ENCODE assay signal across 14 cellular contexts in genomic region chr5:10759111-10759510, GRCh38. TPM values are rescaled to one million over a fixed set of nuclear protein-coding genes. Genes with fewer than 3 reads are reported as not detected.
DNase-seq lines count a peak whose midpoint lies in the region; ATAC-seq, FAIRE-seq and TF ChIP-seq lines count a peak whose summit lies in the region.
"Had no signal": no experiment of that assay in that cellular context is flagged by ENCODE, and none has a peak within 500 bp of the region (broad histone marks: within the 10 kb centered on the region; RNA-seq: fewer than 3 reads in every experiment).

No MANE protein-coding gene starts in this region.

- no peaks in the 10 kb centered on the region for H3K9me3 Mint-ChIP-seq in activated naive CD4-positive, alpha-beta T cell treated with anti-CD3 and anti-CD28 coated beads, Interleukin-2, amount 50 U/mL, for 24 hours
- no peaks in the 10 kb centered on the region for H3K9me3 Mint-ChIP-seq in activated CD4-positive, alpha-beta memory T cell treated with anti-CD3 and anti-CD28 coated beads for 36 hours
- peaks cover 4% of the 10 kb centered on the region for H3K9me3 Mint-ChIP-seq in type B pancreatic cell

- H3K4me1 Mint-ChIP-seq in activated naive CD4-positive, alpha-beta T cell treated with anti-CD3 and anti-CD28 coated beads, Interleukin-2, amount 50 U/mL, for 24 hours = peaks cover 70% of the 10 kb centered on the region
- peaks cover 49% of the 10 kb centered on the region for H3K4me1 Mint-ChIP-seq in activated CD4-positive, alpha-beta memory T cell treated with anti-CD3 and anti-CD28 coated beads for 36 hours (ENCODE audit: low read depth)
- peaks cover 51% of the 10 kb centered on the region for H3K4me1 Mint-ChIP-seq in type B pancreatic cell (ENCODE audit: unreplicated experiment)

- DNase-seq in activated naive CD4-positive, alpha-beta T cell treated with anti-CD3 and anti-CD28 coated beads, Interleukin-2, amount 50 U/mL, for 16 hours = no peak
- no peak for DNase-seq in activated CD4-positive, alpha-beta memory T cell treated with anti-CD3 and anti-CD28 coated beads for 36 hours
- DNase-seq in keratinocyte (ENCODE audit: low read depth, low spot score) = no peak
- no peak for DNase-seq in type B pancreatic cell (ENCODE audit: extremely low spot score, unreplicated experiment)
- DNase-seq in ascending aorta (ENCODE audit: low spot score in 2 of 2) = no peak
- DNase-seq: amygdala, NCI-H187, nucleus accumbens, OCI-M1, WERI-Rb-1 had no signal

- no peaks in the 10 kb centered on the region for H3K27me3 Mint-ChIP-seq in activated naive CD4-positive, alpha-beta T cell treated with anti-CD3 and anti-CD28 coated beads, Interleukin-2, amount 50 U/mL, for 24 hours
- no peaks in the 10 kb centered on the region for H3K27me3 Mint-ChIP-seq in activated CD4-positive, alpha-beta memory T cell treated with anti-CD3 and anti-CD28 coated beads for 36 hours
- no peaks in the 10 kb centered on the region for H3K27me3 Mint-ChIP-seq in type B pancreatic cell

- H3K27ac ChIP-seq in keratinocyte (ENCODE audit: control insufficient read depth, insufficient read depth, low read length) (no peak overlapping the region), ascending aorta (no peak overlapping the region)
- H3K27ac ChIP-seq: WERI-Rb-1 had no signal

- H3K9me3 ChIP-seq in keratinocyte (ENCODE audit: control insufficient read depth, low read depth, low read length) = no peaks in the 10 kb centered on the region
- H3K9me3 ChIP-seq in ascending aorta = no peaks in the 10 kb centered on the region
- H3K9me3 ChIP-seq: thyroid gland had no signal

- peaks cover 60% of the 10 kb centered on the region for H3K79me2 ChIP-seq in keratinocyte (ENCODE audit: control insufficient read depth, insufficient read depth, low read length)

- dilution Hi-C loops in keratinocyte (cut with MboI; ENCODE audit: extremely low pct_ligation_motif_present, low sequenced_read_pairs) = no loop called here

- H3K4me3 Mint-ChIP-seq in activated naive CD4-positive, alpha-beta T cell treated with anti-CD3 and anti-CD28 coated beads, Interleukin-2, amount 50 U/mL, for 24 hours = peak overlapping the region; percentile 73
- H3K4me3 Mint-ChIP-seq in activated CD4-positive, alpha-beta memory T cell treated with anti-CD3 and anti-CD28 coated beads for 36 hours = peak overlapping the region; percentile 55
- H3K4me3 Mint-ChIP-seq in type B pancreatic cell = peak overlapping the region; percentile 75

- FAIRE-seq in keratinocyte (lab: Jason Lieb, UNC) = no peak

- no peak for ATAC-seq in HG02870 (IDR thresholded peaks at IDR 0.05; ENCODE audit: unreplicated experiment)
- ATAC-seq in HG03378 (IDR thresholded peaks at IDR 0.05; ENCODE audit: unreplicated experiment) = no peak

- H3K4me2 ChIP-seq in keratinocyte (ENCODE audit: control insufficient read depth, extremely low read depth, insufficient read depth, low read depth, low read length) = peak overlapping the region; percentile 93

- H3K27me3 ChIP-seq in keratinocyte (ENCODE audit: control insufficient read depth, extremely low read depth, insufficient read depth, low read length) = no peaks in the 10 kb centered on the region
- H3K27me3 ChIP-seq in ascending aorta = no peaks in the 10 kb centered on the region
- H3K27me3 ChIP-seq: thyroid gland had no signal

- CTCF ChIA-PET in activated CD4-positive, alpha-beta memory T cell treated with anti-CD3 and anti-CD28 coated beads for 36 hours (lab: Charles Lee) = no interaction called here

- POLR2A ChIA-PET in activated CD4-positive, alpha-beta memory T cell treated with anti-CD3 and anti-CD28 coated beads for 36 hours (lab: Charles Lee) = no interaction called here

- no peaks in the 10 kb centered on the region for H4K20me1 ChIP-seq in keratinocyte (ENCODE audit: control insufficient read depth, extremely low read depth, insufficient read depth, low read length)

- peaks cover 22% of the 10 kb centered on the region for H3K4me1 ChIP-seq in keratinocyte (ENCODE audit: control insufficient read depth, extremely low read depth, insufficient read depth, low read length)
- H3K4me1 ChIP-seq in ascending aorta = peaks cover 7 to 26% of the 10 kb centered on the region in 2 donors

- H3K36me3 ChIP-seq in keratinocyte (ENCODE audit: control insufficient read depth in 2 of 2, extremely low read depth in 1 of 2, insufficient read depth in 2 of 2, low read length in 2 of 2) = peaks cover 1 to 3% of the 10 kb centered on the region in 2 experiments
- H3K36me3 ChIP-seq in ascending aorta = peaks cover 0 to 3% of the 10 kb centered on the region in 2 donors
- H3K36me3 ChIP-seq: thyroid gland had no signal

- no peak overlapping the region for H2AFZ ChIP-seq in keratinocyte (ENCODE audit: control insufficient read depth, low read length)

- TF ChIP-seq CTCF in keratinocyte (optimal IDR thresholded peaks at IDR 0.05 in 1 of 3, IDR thresholded peaks at IDR 0.05 in 1 of 3, conservative IDR thresholded peaks at IDR 0.05 in 1 of 3; ENCODE audit: extremely low read depth in 1 of 3, insufficient read depth in 2 of 3, low read length in 3 of 3) (no peak), type B pancreatic cell (conservative IDR thresholded peaks at IDR 0.05) (no peak), ascending aorta (IDR thresholded peaks at IDR 0.05) (no peak)

- H3K9ac ChIP-seq in keratinocyte (ENCODE audit: control insufficient read depth, extremely low read depth, insufficient read depth, low read length) = no peak overlapping the region

- peaks cover 7% of the 10 kb centered on the region for H3K9me1 ChIP-seq in keratinocyte (ENCODE audit: control insufficient read depth, extremely low read depth, insufficient read depth, low read length)

- peaks cover 10% of the 10 kb centered on the region for H3K36me3 Mint-ChIP-seq in activated naive CD4-positive, alpha-beta T cell treated with anti-CD3 and anti-CD28 coated beads, Interleukin-2, amount 50 U/mL, for 24 hours
- H3K36me3 Mint-ChIP-seq in activated CD4-positive, alpha-beta memory T cell treated with anti-CD3 and anti-CD28 coated beads for 36 hours = peaks cover 9% of the 10 kb centered on the region
- peaks cover 13% of the 10 kb centered on the region for H3K36me3 Mint-ChIP-seq in type B pancreatic cell

- H3K27ac Mint-ChIP-seq in activated naive CD4-positive, alpha-beta T cell treated with anti-CD3 and anti-CD28 coated beads, Interleukin-2, amount 50 U/mL, for 24 hours = no peak overlapping the region
- H3K27ac Mint-ChIP-seq in activated CD4-positive, alpha-beta memory T cell treated with anti-CD3 and anti-CD28 coated beads for 36 hours = no peak overlapping the region
- H3K27ac Mint-ChIP-seq in type B pancreatic cell = peak overlapping the region; percentile 53

- intact Hi-C loops in activated CD4-positive, alpha-beta memory T cell treated with anti-CD3 and anti-CD28 coated beads for 36 hours (cut with micrococcal nuclease) = no loop called here
- intact Hi-C loops in ascending aorta (cut with DNase I) = loop anchor here (10.0 kb wide), 2 partner anchors 54 to 154 kb away; no protein-coding TSS in a partner anchor

- H3K4me3 ChIP-seq in keratinocyte (ENCODE audit: control insufficient read depth in 2 of 3, extremely low read depth in 1 of 3, insufficient read depth in 2 of 3, low read depth in 1 of 3, low read length in 3 of 3) = no peak overlapping the region
- H3K4me3 ChIP-seq in ascending aorta = peak overlapping the region in 1 of 2 donors; percentile 96

RNA-seq across cellular contexts. Expression of gene DAP, which starts 1.9 kb away (rescaled TPM):
- total RNA-seq in activated CD4-positive, alpha-beta memory T cell treated with anti-CD3 and anti-CD28 coated beads for 36 hours = 10 to 100 TPM; 39.0 to 39.7 TPM
- polyA plus RNA-seq in keratinocyte = 18.0 to 88.6 TPM (median 30.4 TPM) in 3 replicates
- 17.5 TPM for polyA plus RNA-seq in keratinocyte (2011; ENCODE audit: low read depth)
- 50.2 and 56.9 TPM in 2 replicates for polyA plus RNA-seq in keratinocyte (2011; cell fraction: cytosol; rRNA removed)
- 19.7 and 22.4 TPM in 2 replicates for polyA plus RNA-seq in keratinocyte (2011; cell fraction: nucleus; rRNA removed)
- polyA plus RNA-seq in keratinocyte (2012; ENCODE audit: low replicate concordance) = 19.1 and 76.4 TPM in 2 replicates
- polyA minus RNA-seq in keratinocyte = 22.5 to 88.0 TPM (median 39.7 TPM) in 3 replicates
- polyA minus RNA-seq in keratinocyte (2011; cell fraction: cytosol; rRNA and poly(A)+ RNA removed) = 35.3 TPM
- 6.8 and 18.4 TPM in 2 replicates for polyA minus RNA-seq in keratinocyte (2011; cell fraction: nucleus; rRNA and poly(A)+ RNA removed)
- total RNA-seq in type B pancreatic cell (ENCODE audit: low replicate concordance) = 82.7 and 102 TPM in 2 replicates
- 117 TPM for total RNA-seq in ascending aorta
